Comparison of ENCODE assay signal across 19 cellular contexts in genomic region chr2:37060446-37060845, GRCh38.
"Had no signal": no experiment of that assay in that cellular context is flagged by ENCODE, and none has a peak within 500 bp of the region (broad histone marks: within the 10 kb centered on the region; RNA-seq: fewer than 3 reads in every experiment).

No MANE protein-coding gene starts in this region.

- DNase-seq: IMR-90, Karpas-422, KG1, MG63, NCI-H1092 treated with DMSO at 0.1 percent for 48 hours, NCI-H1417, NCI-H1436 treated with DMSO at 0.1 percent for 48 hours, NCI-H1694, NCI-H187 treated with DMSO at 0.1 percent for 48 hours, NCI-H2029 treated with DMSO at 0.1 percent for 48 hours, NCI-H226, NCI-H446, NCI-H510A, NCI-H524 treated with DMSO at 0.1 percent for 48 hours, NCI-H69, NCI-H774, Right ventricle myocardium superior, RPMI8226, SIG-M5 had no signal
